In genomic region chr10:113060221-113061053, GRCh38 we compare ENCODE assay signal across 2 cellular contexts.
TF ChIP-seq lines count a peak whose summit lies in the region.

No MANE protein-coding gene starts in this region.

TF ChIP-seq in SK-N-SH, 30 proteins besides CTCF, POLR2A, EP300 and RAD21 (continued from another document):
- TF ChIP-seq REST (IDR thresholded peaks at IDR 0.05; ENCODE audit: low read depth, low read length) = no peak
- no peak for TF ChIP-seq SMC3 (IDR thresholded peaks at IDR 0.05; ENCODE audit: low read depth, low read length)
- TF ChIP-seq USF2 (IDR thresholded peaks at IDR 0.05; ENCODE audit: borderline replicate concordance, low read depth, low read length) = no peak
- no peak for TF ChIP-seq MEF2A (IDR thresholded peaks at IDR 0.05; ENCODE audit: borderline replicate concordance, low read depth)
- TF ChIP-seq POLR2AphosphoS5 (IDR thresholded peaks at IDR 0.05; ENCODE audit: low read depth, low read length) = no peak

TF ChIP-seq in SK-N-SH treated with all-trans-retinoic acid at 6 μM for 48 hours, 23 proteins besides CTCF, POLR2A, EP300 and RAD21 (continued from another document):
- TF ChIP-seq GLIS3 (CRISPR knock-in tag; IDR thresholded peaks at IDR 0.05) (no peak), CSRNP3 (CRISPR knock-in tag; IDR thresholded peaks at IDR 0.05) (no peak), POU6F1 (CRISPR knock-in tag; IDR thresholded peaks at IDR 0.05; ENCODE audit: borderline replicate concordance, low read depth) (no peak), BACH2 (CRISPR knock-in tag; IDR thresholded peaks at IDR 0.05; ENCODE audit: borderline replicate concordance) (no peak), RARB (CRISPR knock-in tag; IDR thresholded peaks at IDR 0.05) (no peak)
